ENCODE assay signal across 1 cellular context in the genomic region with DNA sequence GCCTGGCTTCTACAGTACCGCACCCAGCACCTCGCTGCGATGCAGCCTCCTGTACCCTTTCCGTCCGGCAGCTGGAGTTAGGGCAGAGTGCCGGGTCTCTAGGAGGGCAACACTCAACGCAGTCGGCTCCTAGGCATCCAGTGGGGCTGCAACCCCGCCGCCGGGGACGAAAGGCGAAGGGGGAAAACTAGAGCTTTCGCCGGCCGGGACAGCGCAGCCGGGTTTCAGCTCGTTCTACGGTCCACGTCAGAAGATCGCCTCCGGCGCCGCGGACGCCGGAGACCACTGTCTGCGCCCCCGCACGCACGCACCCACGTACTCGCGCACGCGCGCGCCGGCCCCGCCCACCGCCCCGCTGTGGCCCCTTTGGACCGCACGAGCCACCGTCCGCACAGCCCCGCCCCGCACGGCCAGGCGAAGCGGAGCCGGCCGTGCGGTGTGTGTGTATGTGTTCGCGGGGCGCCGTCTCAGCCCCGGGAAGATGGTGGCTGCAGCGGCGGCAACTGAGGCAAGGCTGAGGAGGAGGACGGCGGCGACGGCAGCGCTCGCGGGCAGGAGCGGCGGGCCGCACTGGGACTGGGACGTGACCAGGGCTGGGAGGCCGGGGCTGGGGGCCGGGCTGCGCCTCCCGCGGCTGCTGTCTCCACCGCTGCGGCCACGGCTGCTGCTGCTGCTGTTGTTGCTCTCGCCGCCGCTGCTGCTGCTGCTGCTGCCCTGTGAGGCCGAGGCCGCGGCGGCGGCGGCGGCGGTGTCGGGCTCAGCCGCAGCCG.
A peak's percentile ranks its signal among the peaks of the same experiment; 100 is the strongest.
TF ChIP-seq lines count a peak whose summit lies in the region.

Gene ATRN, plus strand, starts transcription at position 392 of the 770 bp plus-strand sequence. Its CDS starts 90 bp downstream, at position 482.

TF ChIP-seq in HepG2, 621 proteins besides CTCF, POLR2A, EP300 and RAD21 (continued from another document and continues in another):
- TF ChIP-seq ZBTB25 (CRISPR knock-in tag; IDR thresholded peaks at IDR 0.05) (peak; percentile 95), SP5 (CRISPR knock-in tag; IDR thresholded peaks at IDR 0.05; ENCODE audit: borderline replicate concordance, low read depth) (peak; percentile 99), ZNF709 (CRISPR knock-in tag; IDR thresholded peaks at IDR 0.05) (peak; percentile 99), ZSCAN21 (CRISPR knock-in tag; IDR thresholded peaks at IDR 0.05; ENCODE audit: borderline replicate concordance) (peak; percentile 95), ZNF678 (CRISPR knock-in tag; IDR thresholded peaks at IDR 0.05) (peak; percentile 93; the same call in 1 of the 2 replicates), RBM22 (optimal IDR thresholded peaks at IDR 0.05; ENCODE audit: low read length) (peak; percentile 31), ZNF609 (CRISPR knock-in tag; IDR thresholded peaks at IDR 0.05; ENCODE audit: borderline replicate concordance) (peak; percentile 70), HNF4A (CRISPR knock-in tag; IDR thresholded peaks at IDR 0.05) (no peak), KLF16 (CRISPR knock-in tag; IDR thresholded peaks at IDR 0.05) (peak; percentile 30 to 91; a peak in 2 of 4 replicates), NCOR1 (IDR thresholded peaks at IDR 0.05; ENCODE audit: borderline replicate concordance, low read length) (peak; percentile 77; the same call in 1 of the 2 replicates), SP2 (CRISPR knock-in tag; IDR thresholded peaks at IDR 0.05) (peak; percentile 61), TCF12 (IDR thresholded peaks at IDR 0.05) (no peak), TCF12 (CRISPR knock-in tag; IDR thresholded peaks at IDR 0.05) (peak; percentile 91), ZNF670 (CRISPR knock-in tag; IDR thresholded peaks at IDR 0.05; ENCODE audit: borderline replicate concordance) (no peak; the same call in 1 of the 2 replicates), ZNF766 (CRISPR knock-in tag; IDR thresholded peaks at IDR 0.05; ENCODE audit: borderline replicate concordance) (peak; percentile 71; the same call in 1 of the 2 replicates), ZNF230 (CRISPR knock-in tag; IDR thresholded peaks at IDR 0.05) (peak; percentile 89), ZNF788 (CRISPR knock-in tag; IDR thresholded peaks at IDR 0.05; ENCODE audit: borderline replicate concordance) (peak; percentile 78), MIXL1 (CRISPR knock-in tag; IDR thresholded peaks at IDR 0.05) (peak; percentile 57; the same call in 1 of the 2 replicates), BCLAF1 (IDR thresholded peaks at IDR 0.05) (no peak), CHD2 (IDR thresholded peaks at IDR 0.05; ENCODE audit: low read depth, low read length) (0 out of 2 replicates have a peak, but pooled peaks have one; percentile 14), TOE1 (CRISPR knock-in tag; IDR thresholded peaks at IDR 0.05) (no peak), HDAC1 (CRISPR knock-in tag; IDR thresholded peaks at IDR 0.05) (peak; percentile 91), ZNF780A (CRISPR knock-in tag; IDR thresholded peaks at IDR 0.05) (0 out of 2 replicates have a peak, but pooled peaks have one; percentile 67), NFYC (CRISPR knock-in tag; IDR thresholded peaks at IDR 0.05) (peak; percentile 39), ZNF546 (CRISPR knock-in tag; conservative IDR thresholded peaks at IDR 0.05) (peak; percentile 91), NPAS2 (CRISPR knock-in tag; IDR thresholded peaks at IDR 0.05; ENCODE audit: borderline replicate concordance) (no peak), TBX3 (IDR thresholded peaks at IDR 0.05; ENCODE audit: borderline replicate concordance) (no peak), ZNF703 (CRISPR knock-in tag; IDR thresholded peaks at IDR 0.05; ENCODE audit: borderline replicate concordance) (no peak), GABPA (IDR thresholded peaks at IDR 0.05; ENCODE audit: low read depth, low read length) (no peak), GABPA (CRISPR knock-in tag; IDR thresholded peaks at IDR 0.05; ENCODE audit: low read depth) (no peak), ZNF282 (IDR thresholded peaks at IDR 0.05; ENCODE audit: partially characterized antibody) (no peak), ZNF260 (CRISPR knock-in tag; IDR thresholded peaks at IDR 0.05; ENCODE audit: borderline replicate concordance, low read depth) (no peak), ZNF496 (CRISPR knock-in tag; IDR thresholded peaks at IDR 0.05; ENCODE audit: insufficient replicate concordance) (no peak), KMT2A (CRISPR knock-in tag; IDR thresholded peaks at IDR 0.05) (peak; percentile 96; the same call in 1 of the 2 replicates)
- TF ChIP-seq, protein P1, sequence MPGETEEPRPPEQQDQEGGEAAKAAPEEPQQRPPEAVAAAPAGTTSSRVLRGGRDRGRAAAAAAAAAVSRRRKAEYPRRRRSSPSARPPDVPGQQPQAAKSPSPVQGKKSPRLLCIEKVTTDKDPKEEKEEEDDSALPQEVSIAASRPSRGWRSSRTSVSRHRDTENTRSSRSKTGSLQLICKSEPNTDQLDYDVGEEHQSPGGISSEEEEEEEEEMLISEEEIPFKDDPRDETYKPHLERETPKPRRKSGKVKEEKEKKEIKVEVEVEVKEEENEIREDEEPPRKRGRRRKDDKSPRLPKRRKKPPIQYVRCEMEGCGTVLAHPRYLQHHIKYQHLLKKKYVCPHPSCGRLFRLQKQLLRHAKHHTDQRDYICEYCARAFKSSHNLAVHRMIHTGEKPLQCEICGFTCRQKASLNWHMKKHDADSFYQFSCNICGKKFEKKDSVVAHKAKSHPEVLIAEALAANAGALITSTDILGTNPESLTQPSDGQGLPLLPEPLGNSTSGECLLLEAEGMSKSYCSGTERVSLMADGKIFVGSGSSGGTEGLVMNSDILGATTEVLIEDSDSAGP (CRISPR knock-in tag; IDR thresholded peaks at IDR 0.05; ENCODE audit: borderline replicate concordance): peak; percentile 83; the same call in 1 of the 2 replicates
- TF ChIP-seq, protein P2, sequence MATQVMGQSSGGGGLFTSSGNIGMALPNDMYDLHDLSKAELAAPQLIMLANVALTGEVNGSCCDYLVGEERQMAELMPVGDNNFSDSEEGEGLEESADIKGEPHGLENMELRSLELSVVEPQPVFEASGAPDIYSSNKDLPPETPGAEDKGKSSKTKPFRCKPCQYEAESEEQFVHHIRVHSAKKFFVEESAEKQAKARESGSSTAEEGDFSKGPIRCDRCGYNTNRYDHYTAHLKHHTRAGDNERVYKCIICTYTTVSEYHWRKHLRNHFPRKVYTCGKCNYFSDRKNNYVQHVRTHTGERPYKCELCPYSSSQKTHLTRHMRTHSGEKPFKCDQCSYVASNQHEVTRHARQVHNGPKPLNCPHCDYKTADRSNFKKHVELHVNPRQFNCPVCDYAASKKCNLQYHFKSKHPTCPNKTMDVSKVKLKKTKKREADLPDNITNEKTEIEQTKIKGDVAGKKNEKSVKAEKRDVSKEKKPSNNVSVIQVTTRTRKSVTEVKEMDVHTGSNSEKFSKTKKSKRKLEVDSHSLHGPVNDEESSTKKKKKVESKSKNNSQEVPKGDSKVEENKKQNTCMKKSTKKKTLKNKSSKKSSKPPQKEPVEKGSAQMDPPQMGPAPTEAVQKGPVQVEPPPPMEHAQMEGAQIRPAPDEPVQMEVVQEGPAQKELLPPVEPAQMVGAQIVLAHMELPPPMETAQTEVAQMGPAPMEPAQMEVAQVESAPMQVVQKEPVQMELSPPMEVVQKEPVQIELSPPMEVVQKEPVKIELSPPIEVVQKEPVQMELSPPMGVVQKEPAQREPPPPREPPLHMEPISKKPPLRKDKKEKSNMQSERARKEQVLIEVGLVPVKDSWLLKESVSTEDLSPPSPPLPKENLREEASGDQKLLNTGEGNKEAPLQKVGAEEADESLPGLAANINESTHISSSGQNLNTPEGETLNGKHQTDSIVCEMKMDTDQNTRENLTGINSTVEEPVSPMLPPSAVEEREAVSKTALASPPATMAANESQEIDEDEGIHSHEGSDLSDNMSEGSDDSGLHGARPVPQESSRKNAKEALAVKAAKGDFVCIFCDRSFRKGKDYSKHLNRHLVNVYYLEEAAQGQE (IDR thresholded peaks at IDR 0.05; ENCODE audit: borderline replicate concordance in 1 of 2, low read depth in 1 of 2, low read length in 2 of 2): no peak
- TF ChIP-seq, protein P3, sequence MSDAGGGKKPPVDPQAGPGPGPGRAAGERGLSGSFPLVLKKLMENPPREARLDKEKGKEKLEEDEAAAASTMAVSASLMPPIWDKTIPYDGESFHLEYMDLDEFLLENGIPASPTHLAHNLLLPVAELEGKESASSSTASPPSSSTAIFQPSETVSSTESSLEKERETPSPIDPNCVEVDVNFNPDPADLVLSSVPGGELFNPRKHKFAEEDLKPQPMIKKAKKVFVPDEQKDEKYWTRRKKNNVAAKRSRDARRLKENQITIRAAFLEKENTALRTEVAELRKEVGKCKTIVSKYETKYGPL (CRISPR knock-in tag; IDR thresholded peaks at IDR 0.05): no peak; the same call in 1 of the 2 replicates
- TF ChIP-seq, protein P4, sequence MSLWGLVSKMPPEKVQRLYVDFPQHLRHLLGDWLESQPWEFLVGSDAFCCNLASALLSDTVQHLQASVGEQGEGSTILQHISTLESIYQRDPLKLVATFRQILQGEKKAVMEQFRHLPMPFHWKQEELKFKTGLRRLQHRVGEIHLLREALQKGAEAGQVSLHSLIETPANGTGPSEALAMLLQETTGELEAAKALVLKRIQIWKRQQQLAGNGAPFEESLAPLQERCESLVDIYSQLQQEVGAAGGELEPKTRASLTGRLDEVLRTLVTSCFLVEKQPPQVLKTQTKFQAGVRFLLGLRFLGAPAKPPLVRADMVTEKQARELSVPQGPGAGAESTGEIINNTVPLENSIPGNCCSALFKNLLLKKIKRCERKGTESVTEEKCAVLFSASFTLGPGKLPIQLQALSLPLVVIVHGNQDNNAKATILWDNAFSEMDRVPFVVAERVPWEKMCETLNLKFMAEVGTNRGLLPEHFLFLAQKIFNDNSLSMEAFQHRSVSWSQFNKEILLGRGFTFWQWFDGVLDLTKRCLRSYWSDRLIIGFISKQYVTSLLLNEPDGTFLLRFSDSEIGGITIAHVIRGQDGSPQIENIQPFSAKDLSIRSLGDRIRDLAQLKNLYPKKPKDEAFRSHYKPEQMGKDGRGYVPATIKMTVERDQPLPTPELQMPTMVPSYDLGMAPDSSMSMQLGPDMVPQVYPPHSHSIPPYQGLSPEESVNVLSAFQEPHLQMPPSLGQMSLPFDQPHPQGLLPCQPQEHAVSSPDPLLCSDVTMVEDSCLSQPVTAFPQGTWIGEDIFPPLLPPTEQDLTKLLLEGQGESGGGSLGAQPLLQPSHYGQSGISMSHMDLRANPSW (CRISPR knock-in tag; IDR thresholded peaks at IDR 0.05; ENCODE audit: borderline replicate concordance): peak; percentile 97; the same call in 1 of the 2 replicates
